Comparison of ENCODE assay signal across 8 cellular contexts in genomic region chr3:100269410-100270217, GRCh38. TPM values are rescaled to one million over a fixed set of nuclear protein-coding genes. Genes with fewer than 3 reads are reported as not detected.
A peak's percentile ranks its signal among the peaks of the same experiment; 100 is the strongest.
DNase-seq lines count a peak whose midpoint lies in the region; ATAC-seq and TF ChIP-seq lines count a peak whose summit lies in the region.

No MANE protein-coding gene starts in this region.

- peak overlapping the region; percentile 8; the same call in 1 of the 2 replicates for H3K4me3 ChIP-seq in IMR-90 (ENCODE audit: insufficient read depth, low read depth, low read length)
- H3K4me3 ChIP-seq in mesenchymal stem cell (ENCODE audit: insufficient read depth in 1 of 2, low read depth in 1 of 2, low read length in 2 of 2), result peak overlapping the region in 1 of 2 experiments; percentile 58

- H3K9me1 ChIP-seq in IMR-90 (ENCODE audit: insufficient read depth, low read length), result peaks cover 4% of the 10 kb centered on the region

- DNase-seq in DMS 273 (lab: John Stamatoyannopoulos, UW; ENCODE audit: unreplicated experiment) (peak; percentile 55), IMR-90 (peak; percentile 94), mesenchymal stem cell (peak; percentile 93), mesenteric fat pad (ENCODE audit: low spot score) (no peak), ecto neural progenitor cell (ENCODE audit: low spot score) (no peak), islet precursor cell (no peak)

- TF ChIP-seq CTCF in IMR-90 (conservative IDR thresholded peaks at IDR 0.05; ENCODE audit: low read depth, low read length), result no peak

- H4K91ac ChIP-seq in IMR-90 (ENCODE audit: insufficient read depth, low read depth, low read length), result peak overlapping the region; percentile 54
- H4K91ac ChIP-seq in mesenchymal stem cell (ENCODE audit: low read length), result no peak overlapping the region

- H2AFZ ChIP-seq in IMR-90 (replicated peaks; ENCODE audit: low read length, poor library complexity) (no peak overlapping the region), mesenchymal stem cell (ENCODE audit: low read depth, low read length) (no peak overlapping the region)

- peak; percentile 77 for ATAC-seq in IMR-90 (ENCODE audit: low read depth)
- ATAC-seq in activated T-helper 17 cell treated with anti-CD3 and anti-CD28 coated beads, Interleukin-2, amount 50 U/mL, for 72 hours (replicated peaks), result peak; percentile 94
- no peak for ATAC-seq in HG03378 (IDR thresholded peaks at IDR 0.05; ENCODE audit: unreplicated experiment)

- TF ChIP-seq POLR2A in IMR-90 (IDR thresholded peaks at IDR 0.05; ENCODE audit: low read depth, low read length), result no peak

- peak overlapping the region; percentile 62 for H3K27ac Mint-ChIP-seq in activated T-helper 17 cell treated with anti-CD3 and anti-CD28 coated beads, Interleukin-2, amount 50 U/mL, for 72 hours

- no peak overlapping the region; the same call in 1 of the 2 replicates for H3K9ac ChIP-seq in IMR-90 (ENCODE audit: low read depth, low read length)
- H3K9ac ChIP-seq in mesenchymal stem cell (ENCODE audit: low read length), result peak overlapping the region; percentile 81

- H3K4me1 ChIP-seq in IMR-90 (ENCODE audit: control insufficient read depth, insufficient read depth, low read length), result peaks cover 3% of the 10 kb centered on the region; the same call in 1 of the 2 replicates
- H3K4me1 ChIP-seq in mesenchymal stem cell (ENCODE audit: control insufficient read depth, insufficient read depth, low read depth, low read length), result peaks cover 2% of the 10 kb centered on the region

- H3K23ac ChIP-seq in IMR-90 (ENCODE audit: low read depth, low read length) (peak overlapping the region; percentile 75; the same call in 1 of the 2 replicates), mesenchymal stem cell (ENCODE audit: low read length in 2 of 2) (no peak overlapping the region)

- POLR2A ChIA-PET in IMR-90 (lab: Charles Lee; ENCODE audit: unreplicated experiment), result interaction anchor here (0.5 to 1.0 kb wide), 2 partner anchors 9 to 114 kb away, joined by 3 to 5 read pairs; partner anchors contain the start of gene TBC1D23

- H3K27me3 ChIP-seq in IMR-90 (ENCODE audit: control insufficient read depth, insufficient read depth, low read length) (no peaks in the 10 kb centered on the region), mesenchymal stem cell (ENCODE audit: control insufficient read depth in 1 of 2, insufficient read depth in 1 of 2, low read length in 2 of 2) (no peaks in the 10 kb centered on the region)

- BruUV-seq in IMR-90 (replicated peaks; lab: Mats Ljungman, UMichigan), result no TSS peak

- CTCF ChIA-PET in IMR-90 (lab: Yijun Ruan, JAX), result interaction anchor here (0.9 kb wide), 1 partner anchor 24 kb away, joined by 3 read pairs; no protein-coding TSS in a partner anchor

- peaks cover 12% of the 10 kb centered on the region; the same call in 1 of the 2 replicates for H4K20me1 ChIP-seq in IMR-90 (ENCODE audit: insufficient read depth, low read length)

- in situ Hi-C loops in IMR-90 (cut with MboI; ENCODE audit: low sequenced_read_pairs), result no loop called here

- H2BK20ac ChIP-seq in IMR-90 (ENCODE audit: low read depth, low read length), result peak overlapping the region; percentile 89

- H2AK5ac ChIP-seq in IMR-90 (ENCODE audit: low read depth, low read length) (no peak overlapping the region; the same call in 1 of the 2 replicates), mesenchymal stem cell (ENCODE audit: low read length, severe bottlenecking) (peak overlapping the region; percentile 17)

- no CpG with 5 or more reads among the region's 2 CpGs for WGBS in IMR-90 (ENCODE audit: extremely low coverage in 2 of 2, insufficient read length in 1 of 2), 2 experiments
- 20% methylated on average over 1 of the region's 2 CpGs for WGBS in mesenchymal stem cell

- H2BK12ac ChIP-seq in mesenchymal stem cell (ENCODE audit: low read length in 2 of 2), result no peak overlapping the region

- dilution Hi-C loops in IMR-90 (cut with HindIII; ENCODE audit: low sequenced_read_pairs, unreplicated experiment), result no loop called here

- H3K36me3 ChIP-seq in IMR-90 (ENCODE audit: control insufficient read depth, insufficient read depth, low read length) (no peaks in the 10 kb centered on the region), mesenchymal stem cell (ENCODE audit: control insufficient read depth in 1 of 2, insufficient read depth in 2 of 2, low read depth in 1 of 2, low read length in 2 of 2) (peaks cover 0 to 3% of the 10 kb centered on the region in 2 experiments)

- H3K36me3 Mint-ChIP-seq in activated T-helper 17 cell treated with anti-CD3 and anti-CD28 coated beads, Interleukin-2, amount 50 U/mL, for 72 hours (ENCODE audit: low read depth), result no peaks in the 10 kb centered on the region

- no peaks in the 10 kb centered on the region for H3K9me3 Mint-ChIP-seq in activated T-helper 17 cell treated with anti-CD3 and anti-CD28 coated beads, Interleukin-2, amount 50 U/mL, for 72 hours

- peak overlapping the region; percentile 68 for H3K56ac ChIP-seq in IMR-90 (ENCODE audit: extremely low read depth, insufficient read depth, low read length)

- H3K9me3 ChIP-seq in IMR-90 (ENCODE audit: control insufficient read depth, insufficient read depth, low read length), result no peaks in the 10 kb centered on the region
- H3K9me3 ChIP-seq in mesenchymal stem cell (ENCODE audit: control insufficient read depth, low read length), result no peaks in the 10 kb centered on the region

- H3K18ac ChIP-seq in IMR-90 (ENCODE audit: low read depth, low read length) (peak overlapping the region; percentile 80; the same call in 1 of the 2 replicates), mesenchymal stem cell (ENCODE audit: low read depth in 1 of 2, low read length in 2 of 2) (peak overlapping the region in 1 of 2 experiments; percentile 12)

- H2BK120ac ChIP-seq in IMR-90 (ENCODE audit: low read depth, low read length) (peak overlapping the region; percentile 83; the same call in 1 of the 2 replicates), mesenchymal stem cell (ENCODE audit: low read depth, low read length) (no peak overlapping the region)

- no peaks in the 10 kb centered on the region for H3K27me3 Mint-ChIP-seq in activated T-helper 17 cell treated with anti-CD3 and anti-CD28 coated beads, Interleukin-2, amount 50 U/mL, for 72 hours

- H4K5ac ChIP-seq in IMR-90 (ENCODE audit: low read depth, low read length), result peak overlapping the region; percentile 50; the same call in 1 of the 2 replicates

- peak overlapping the region; percentile 16; the same call in 1 of the 3 replicates for H2BK15ac ChIP-seq in IMR-90 (ENCODE audit: low read depth, low read length)
- no peak overlapping the region for H2BK15ac ChIP-seq in mesenchymal stem cell (ENCODE audit: low read depth, poor library complexity, severe bottlenecking)

- H3K4me2 ChIP-seq in IMR-90 (ENCODE audit: low read depth, low read length) (peak overlapping the region; percentile 81; the same call in 1 of the 2 replicates), mesenchymal stem cell (ENCODE audit: low read length, poor library complexity, severe bottlenecking) (no peak overlapping the region)

- peak overlapping the region in 1 of 2 experiments; percentile 68; a peak in 2 of 4 replicates for H4K8ac ChIP-seq in IMR-90 (ENCODE audit: low read depth in 2 of 2, low read length in 2 of 2)
- H4K8ac ChIP-seq in mesenchymal stem cell (ENCODE audit: low read length), result no peak overlapping the region

- intact Hi-C loops in IMR-90 (cut with micrococcal nuclease), result no loop called here

- H3K4me3 Mint-ChIP-seq in activated T-helper 17 cell treated with anti-CD3 and anti-CD28 coated beads, Interleukin-2, amount 50 U/mL, for 72 hours, result peak overlapping the region; percentile 44

- peak overlapping the region; percentile 53 for H3K14ac ChIP-seq in IMR-90 (replicated peaks; ENCODE audit: low read depth, low read length)
- no peak overlapping the region for H3K14ac ChIP-seq in mesenchymal stem cell (ENCODE audit: low read length in 2 of 2)

- H3K4me1 Mint-ChIP-seq in activated T-helper 17 cell treated with anti-CD3 and anti-CD28 coated beads, Interleukin-2, amount 50 U/mL, for 72 hours, result peaks cover 32% of the 10 kb centered on the region

- TF ChIP-seq RAD21 in IMR-90 (IDR thresholded peaks at IDR 0.05; ENCODE audit: low read length), result no peak

- peak overlapping the region; percentile 14; the same call in 1 of the 2 replicates for H3K27ac ChIP-seq in IMR-90 (ENCODE audit: insufficient read depth, low read length)
- H3K27ac ChIP-seq in mesenchymal stem cell (ENCODE audit: low read length, poor library complexity, severe bottlenecking), result peak overlapping the region; percentile 49

- H3K79me1 ChIP-seq in IMR-90 (ENCODE audit: low read depth in 1 of 2, low read length in 2 of 2) (peaks cover 10 to 42% of the 10 kb centered on the region in 2 experiments), mesenchymal stem cell (replicated peaks; ENCODE audit: low read length, poor library complexity, severe bottlenecking) (peaks cover 4% of the 10 kb centered on the region)

- H2AK9ac ChIP-seq in IMR-90 (replicated peaks; ENCODE audit: low read depth, low read length, poor library complexity), result no peak overlapping the region

- H3K4ac ChIP-seq in IMR-90 (ENCODE audit: low read depth, low read length) (peak overlapping the region; percentile 80; the same call in 1 of the 2 replicates), mesenchymal stem cell (ENCODE audit: low read depth in 1 of 2, low read length in 2 of 2) (no peak overlapping the region)

- H2BK5ac ChIP-seq in IMR-90 (ENCODE audit: low read depth, low read length, poor library complexity, severe bottlenecking), result peak overlapping the region; percentile 99
- no peak overlapping the region for H2BK5ac ChIP-seq in mesenchymal stem cell (ENCODE audit: low read depth, low read length, poor library complexity, severe bottlenecking)

TF ChIP-seq in IMR-90, 13 proteins besides CTCF, POLR2A, EP300 and RAD21:
- TF ChIP-seq FOS (IDR thresholded peaks at IDR 0.05; ENCODE audit: low read depth, low read length) (peak; percentile 83), RCOR1 (IDR thresholded peaks at IDR 0.05; ENCODE audit: insufficient replicate concordance, low read length) (peak; percentile 55), MAFK (IDR thresholded peaks at IDR 0.05; ENCODE audit: low read depth, low read length) (0 out of 2 replicates have a peak, but pooled peaks have one; percentile 25), CEBPB (IDR thresholded peaks at IDR 0.05; ENCODE audit: low read depth, low read length) (peak; percentile 60), BHLHE40 (IDR thresholded peaks at IDR 0.05; ENCODE audit: low read depth, low read length) (peak; percentile 74), NFE2L2 (IDR thresholded peaks at IDR 0.05; ENCODE audit: low read depth, low read length) (no peak), CHD1 (IDR thresholded peaks at IDR 0.05; ENCODE audit: low read depth, low read length) (no peak)

RNA-seq across cellular contexts. Expression of gene TBC1D23, which starts 8.8 kb away (rescaled TPM):
- total RNA-seq in IMR-90 (2012; rRNA removed) (67.0 and 123 TPM in 2 replicates), mesenteric fat pad (42.0 TPM)
- polyA plus RNA-seq in IMR-90 (2012; rRNA removed), result 16.3 and 21.2 TPM in 2 replicates
- 3.2 and 4.0 TPM in 2 replicates for polyA plus RNA-seq in IMR-90 (2012; cell fraction: cytosol; rRNA removed)
- 3.0 and 24.5 TPM in 2 replicates for polyA plus RNA-seq in IMR-90 (2012; cell fraction: nucleus; rRNA removed; ENCODE audit: low replicate concordance)
- 10 to 100 TPM; 26.5 to 28.6 TPM for total RNA-seq in activated T-helper 17 cell treated with anti-CD3 and anti-CD28 coated beads, Interleukin-2, amount 50 U/mL, for 72 hours
- polyA plus RNA-seq in mesenchymal stem cell (2013, experiment 1 of 2), result 28.3 TPM
- 30.1 TPM for polyA plus RNA-seq in mesenchymal stem cell (2013, experiment 2 of 2)

Comparison
In these comparisons a context has a peak if more than half of its experiments do, and no peak if none do; other contexts are left out.
1. DNase-seq: peak in DMS 273 (single experiment), IMR-90 (single experiment) and mesenchymal stem cell (single experiment); none in mesenteric fat pad (single experiment), ecto neural progenitor cell (single experiment) and islet precursor cell (single experiment).